14 cellular contexts compared by ENCODE assay signal in the genomic region with DNA sequence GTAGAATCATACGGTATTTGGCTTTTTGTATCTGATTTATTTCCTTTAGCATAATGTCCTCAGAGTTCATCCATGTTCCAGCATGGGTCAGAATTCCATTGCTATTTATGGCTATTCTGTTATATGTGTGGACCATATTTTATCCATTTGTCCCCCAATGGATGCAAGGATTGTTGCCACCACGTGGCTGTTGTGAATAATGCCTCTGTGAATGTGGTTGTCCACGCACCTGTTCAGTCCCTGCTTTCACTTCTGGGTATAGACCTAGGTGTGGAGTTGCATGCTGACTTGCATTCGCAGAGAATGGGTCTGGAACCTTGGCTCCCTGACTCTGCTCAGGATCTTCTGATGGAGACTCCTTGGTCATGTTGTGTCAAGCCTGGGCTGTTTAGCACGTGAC.
A peak's percentile ranks its signal among the peaks of the same experiment; 100 is the strongest.
DNase-seq lines count a peak whose midpoint lies in the region; ATAC-seq, FAIRE-seq and TF ChIP-seq lines count a peak whose summit lies in the region.
"Had no signal": no experiment of that assay in that cellular context is flagged by ENCODE, and none has a peak within 500 bp of the region (broad histone marks: within the 10 kb centered on the region; RNA-seq: fewer than 3 reads in every experiment).

No MANE protein-coding gene starts in this region.

- H2AFZ ChIP-seq in mammary epithelial cell (ENCODE audit: low read depth, low read length): no peak overlapping the region
- no peak overlapping the region for H2AFZ ChIP-seq in Karpas-422 (ENCODE audit: low read length)

- TF ChIP-seq CTCF in MCF 10A (IDR thresholded peaks at IDR 0.05; ENCODE audit: unreplicated experiment) (no peak), mammary epithelial cell (conservative IDR thresholded peaks at IDR 0.05 in 1 of 2, IDR thresholded peaks at IDR 0.05 in 1 of 2; ENCODE audit: extremely low read depth in 1 of 2, insufficient read depth in 1 of 2, low read depth in 1 of 2, low read length in 2 of 2) (no peak), WERI-Rb-1 (IDR thresholded peaks at IDR 0.05; ENCODE audit: low read depth, low read length) (no peak)

- peaks cover 8% of the 10 kb centered on the region for H3K9me3 Mint-ChIP-seq in MCF 10A (ENCODE audit: unreplicated experiment)

- no peaks in the 10 kb centered on the region for H3K27me3 ChIP-seq in mammary epithelial cell (ENCODE audit: insufficient read depth, low read length)
- H3K27me3 ChIP-seq in Karpas-422 (ENCODE audit: low read length): no peaks in the 10 kb centered on the region
- H3K27me3 ChIP-seq in WERI-Rb-1 (ENCODE audit: insufficient read depth, low read depth, severe bottlenecking): no peaks in the 10 kb centered on the region
- H3K27me3 ChIP-seq: dorsolateral prefrontal cortex, heart right ventricle, MG63 had no signal

- H3K9me2 ChIP-seq in Karpas-422 (replicated peaks; ENCODE audit: insufficient read depth, low read length): no peaks in the 10 kb centered on the region

- H4K20me1 ChIP-seq in mammary epithelial cell (ENCODE audit: insufficient read depth, low read length) (no peaks in the 10 kb centered on the region), Karpas-422 (ENCODE audit: insufficient read depth, low read depth, low read length) (no peaks in the 10 kb centered on the region)

- H3K4me1 Mint-ChIP-seq in MCF 10A (ENCODE audit: insufficient read depth, unreplicated experiment): no peaks in the 10 kb centered on the region
- H3K4me1 Mint-ChIP-seq: WTC11 had no signal

- dilution Hi-C loops in mammary epithelial cell (cut with HindIII; ENCODE audit: low sequenced_read_pairs): no loop called here

- no peaks in the 10 kb centered on the region for H3K36me3 Mint-ChIP-seq in MCF 10A (ENCODE audit: insufficient read depth, unreplicated experiment)

- H3K79me2 ChIP-seq in mammary epithelial cell (ENCODE audit: insufficient read depth, low read length) (no peaks in the 10 kb centered on the region), Karpas-422 (ENCODE audit: low read length) (no peaks in the 10 kb centered on the region)

- no TSS peak for BruUV-seq in MCF 10A (replicated peaks; lab: Mats Ljungman, UMichigan)
- no TSS peak for BruUV-seq in mammary epithelial cell (replicated peaks; lab: Mats Ljungman, UMichigan)

- no peaks in the 10 kb centered on the region for H3K27me3 Mint-ChIP-seq in MCF 10A (ENCODE audit: insufficient read depth, unreplicated experiment)
- H3K27me3 Mint-ChIP-seq: stimulated activated naive B cell treated with anti-CD40 and anti-IgM and Interleukin-4, amounts not matched to agents 10 μg/mL and 1 μg/mL and 100 μg/mL, for 72 hours had no signal

- H3K36me3 ChIP-seq in mammary epithelial cell (ENCODE audit: insufficient read depth, low read length): no peaks in the 10 kb centered on the region
- H3K36me3 ChIP-seq in Karpas-422 (ENCODE audit: insufficient read depth, low read length): no peaks in the 10 kb centered on the region
- H3K36me3 ChIP-seq in WERI-Rb-1: no peaks in the 10 kb centered on the region
- H3K36me3 ChIP-seq: MG63 had no signal

- H3K4me3 ChIP-seq in mammary epithelial cell (replicated peaks in 1 of 3; ENCODE audit: insufficient read depth in 1 of 3, low read depth in 2 of 3, low read length in 3 of 3) (no peak overlapping the region), Karpas-422 (ENCODE audit: low read length) (no peak overlapping the region), WERI-Rb-1 (ENCODE audit: low read depth, low read length) (no peak overlapping the region)
- H3K4me3 ChIP-seq: dorsolateral prefrontal cortex, heart right ventricle, MG63 had no signal

- H3K27ac ChIP-seq in mammary epithelial cell (ENCODE audit: insufficient read depth, low read depth, low read length): no peak overlapping the region
- no peak overlapping the region for H3K27ac ChIP-seq in Karpas-422 (ENCODE audit: low read length)
- H3K27ac ChIP-seq in WERI-Rb-1: no peak overlapping the region
- H3K27ac ChIP-seq: dorsolateral prefrontal cortex, heart right ventricle had no signal

- POLR2A ChIA-PET in MCF 10A (lab: Yijun Ruan, JAX): no interaction called here

- DNase-seq in MCF 10A (ENCODE audit: unreplicated experiment) (peak; percentile 34), mammary epithelial cell (no peak), Karpas-422 (peak; percentile 54), WERI-Rb-1 (peak; percentile 6), H54 (ENCODE audit: insufficient read length, low spot score) (no peak), SIG-M5 (lab: John Stamatoyannopoulos, UW) (no peak), EL (no peak)
- DNase-seq: activated gamma-delta T cell treated with Interleukin-2 at 50 U/mL for 16 hours; dorsolateral prefrontal cortex; heart right ventricle; MG63; stimulated activated naive B cell treated with anti-CD40 and anti-IgM and Interleukin-4, amounts not matched to agents 10 μg/mL and 1 μg/mL and 100 μg/mL, for 72 hours had no signal

- CTCF ChIA-PET in MCF 10A (lab: Yijun Ruan, JAX): interaction anchor here (0.5 kb wide), 1 partner anchor 549 kb away, joined by 3 read pairs; no protein-coding TSS in a partner anchor
- CTCF ChIA-PET in mammary epithelial cell (lab: Charles Lee; ENCODE audit: low non-redundant PET): no interaction called here

- ATAC-seq in GM21717 (IDR thresholded peaks at IDR 0.05; ENCODE audit: unreplicated experiment): no peak
- ATAC-seq: heart right ventricle; stimulated activated naive B cell treated with anti-CD40 and anti-IgM and Interleukin-4, amounts not matched to agents 10 μg/mL and 1 μg/mL and 100 μg/mL, for 72 hours; WTC11 had no signal

- H3K9ac ChIP-seq in mammary epithelial cell (ENCODE audit: insufficient read depth, low read length) (no peak overlapping the region), Karpas-422 (ENCODE audit: low read length) (no peak overlapping the region)

- in situ Hi-C loops in mammary epithelial cell (cut with MboI; ENCODE audit: low sequenced_read_pairs in 2 of 2): no loop called here

- intact Hi-C loops in MCF 10A (cut with micrococcal nuclease) (loop anchor here (5.0 kb wide), 1 partner anchor 163 kb away; no protein-coding TSS in a partner anchor), mammary epithelial cell (cut with micrococcal nuclease) (no loop called here)

- H3K4me1 ChIP-seq in mammary epithelial cell (ENCODE audit: insufficient read depth, low read length): no peaks in the 10 kb centered on the region
- H3K4me1 ChIP-seq in Karpas-422 (ENCODE audit: low read length): no peaks in the 10 kb centered on the region

- WGBS in mammary epithelial cell (ENCODE audit: low coverage, missing lambda C conversion rate): 70% methylated on average over 4 of the region's 5 CpGs

- no peak for FAIRE-seq in H54 (lab: Jason Lieb, UNC)

- no peak overlapping the region for H3K27ac Mint-ChIP-seq in MCF 10A (ENCODE audit: low read depth, unreplicated experiment)
- H3K27ac Mint-ChIP-seq: stimulated activated naive B cell treated with anti-CD40 and anti-IgM and Interleukin-4, amounts not matched to agents 10 μg/mL and 1 μg/mL and 100 μg/mL, for 72 hours; WTC11 had no signal

- H3K4me2 ChIP-seq in mammary epithelial cell (ENCODE audit: insufficient read depth, low read depth, low read length): no peak overlapping the region
- H3K4me2 ChIP-seq in Karpas-422 (ENCODE audit: low read depth, low read length, poor library complexity, severe bottlenecking): no peak overlapping the region

- H3K9me3 ChIP-seq in mammary epithelial cell (replicated peaks; ENCODE audit: insufficient read depth, low read length) (peaks cover 10% of the 10 kb centered on the region), Karpas-422 (ENCODE audit: low read length) (no peaks in the 10 kb centered on the region), WERI-Rb-1 (ENCODE audit: severe bottlenecking) (no peaks in the 10 kb centered on the region)
- H3K9me3 ChIP-seq: MG63 had no signal

- H3K4me3 Mint-ChIP-seq in MCF 10A (ENCODE audit: unreplicated experiment): no peak overlapping the region
- H3K4me3 Mint-ChIP-seq: stimulated activated naive B cell treated with anti-CD40 and anti-IgM and Interleukin-4, amounts not matched to agents 10 μg/mL and 1 μg/mL and 100 μg/mL, for 72 hours; WTC11 had no signal

- no peak for TF ChIP-seq POLR2A in H54 (IDR thresholded peaks at IDR 0.05; ENCODE audit: low read depth, low read length)

Comparison
In these comparisons a context has a peak if more than half of its experiments do, and no peak if none do; other contexts are left out.
1. DNase-seq: peak in MCF 10A (single experiment), Karpas-422 (single experiment) and WERI-Rb-1 (single experiment); none in mammary epithelial cell (single experiment), H54 (single experiment), SIG-M5 (single experiment) and EL (single experiment).